28 cellular contexts compared by ENCODE assay signal in genomic region chr2:34848132-34848531, GRCh38.
"Had no signal": no experiment of that assay in that cellular context is flagged by ENCODE, and none has a peak within 500 bp of the region (broad histone marks: within the 10 kb centered on the region; RNA-seq: fewer than 3 reads in every experiment).

No MANE protein-coding gene starts in this region.

- ATAC-seq: activated CD4-positive, alpha-beta T cell treated with anti-CD3 and anti-CD28 coated beads for 36 hours; activated CD8-positive, alpha-beta memory T cell treated with anti-CD3 and anti-CD28 coated beads, Interleukin-2, amount 10 ng/mL, durations not matched to agents 7 days and 5 days; activated CD8-positive, alpha-beta T cell treated with anti-CD3 and anti-CD28 coated beads, Interleukin-2, amount 10 ng/mL, durations not matched to agents 7 days and 5 days; activated naive CD8-positive, alpha-beta T cell treated with anti-CD3 and anti-CD28 coated beads, Interleukin-2, amount 50 U/mL, for 24 hours; body of pancreas; esophagus mucosa; gastrocnemius medialis; heart left ventricle had no signal

- FAIRE-seq: colon, endometrium had no signal

- H3K9me3 ChIP-seq: adrenal gland, body of pancreas, gastrocnemius medialis had no signal

- H3K4me3 ChIP-seq: adrenal gland, body of pancreas, gastrocnemius medialis, heart left ventricle had no signal

- DNase-seq: activated CD4-positive, alpha-beta memory T cell treated with anti-CD3 and anti-CD28 coated beads for 36 hours; activated CD4-positive, alpha-beta T cell treated with anti-CD3 and anti-CD28 coated beads for 36 hours; activated CD4-positive, alpha-beta T cell treated with anti-CD3 and anti-CD28 coated beads, Interleukin-2, amount 10 ng/mL, durations not matched to agents 24 days and 14 days; activated CD4-positive, CD25-positive, alpha-beta regulatory T cell; activated CD4-positive, CD25-positive, alpha-beta regulatory T cell treated with anti-CD3 and anti-CD28 coated beads, Interleukin-2, amount 50 U/mL, for 72 hours; activated CD8-positive, alpha-beta memory T cell treated with anti-CD3 and anti-CD28 coated beads, Interleukin-2, amount 10 ng/mL, durations not matched to agents 7 days and 5 days; activated CD8-positive, alpha-beta memory T cell treated with anti-CD3 and anti-CD28 coated beads, Interleukin-2, amount 50 U/mL, for 4 hours; activated CD8-positive, alpha-beta T cell treated with anti-CD3 and anti-CD28 coated beads, Interleukin-2, amount 10 ng/mL, durations not matched to agents 7 days and 5 days; activated effector memory CD4-positive, alpha-beta T cell treated with anti-CD3 and anti-CD28 coated beads, Interleukin-2, amount 50 U/mL, for 16 hours; activated naive CD4-positive, alpha-beta T cell treated with anti-CD3 and anti-CD28 coated beads for 36 hours; activated naive CD8-positive, alpha-beta T cell treated with anti-CD3 and anti-CD28 coated beads for 36 hours; activated naive CD8-positive, alpha-beta T cell treated with anti-CD3 and anti-CD28 coated beads, Interleukin-2, amount 50 U/mL, for 24 hours; activated T-cell treated with anti-CD3 and anti-CD28 coated beads, Interleukin-2, amount 50 U/mL, for 1 hour; activated T-cell treated with anti-CD3 and anti-CD28 coated beads, Interleukin-2, amount 50 U/mL, for 48 hours; adrenal gland; amygdala; aorta; body of pancreas; caudate nucleus; effector CD8-positive, alpha-beta T cell; foreskin fibroblast; gastrocnemius medialis; glutamatergic neuron; heart left ventricle; T-helper 2 cell had no signal

- H3K4me1 ChIP-seq: adrenal gland, gastrocnemius medialis, heart left ventricle had no signal

- H3K27ac ChIP-seq: adrenal gland, body of pancreas, gastrocnemius medialis, heart left ventricle had no signal

- H3K36me3 ChIP-seq: adrenal gland, gastrocnemius medialis, heart left ventricle had no signal

- H3K27me3 ChIP-seq: adrenal gland, body of pancreas, gastrocnemius medialis, heart left ventricle had no signal
